In the genomic region with DNA sequence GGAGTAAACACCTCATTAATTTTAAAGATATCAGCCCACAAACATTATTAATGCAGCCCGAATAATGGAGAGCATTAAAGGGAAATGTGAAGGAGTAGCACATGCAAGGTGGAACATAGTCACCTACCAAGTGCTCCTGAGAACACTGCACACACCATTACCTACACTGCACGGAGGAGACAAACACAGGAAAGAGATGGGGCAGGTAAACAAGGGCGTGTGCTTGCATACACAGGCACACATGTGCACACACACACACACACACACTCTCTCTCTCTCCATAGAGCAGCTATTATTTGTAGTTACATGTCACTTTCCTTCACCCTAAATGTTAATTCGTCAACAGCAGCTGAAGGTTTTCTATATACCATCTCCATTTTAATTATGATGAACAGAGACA, we compare ENCODE assay signal across 23 cellular contexts.
"Had no signal": no experiment of that assay in that cellular context is flagged by ENCODE, and none has a peak within 500 bp of the region (broad histone marks: within the 10 kb centered on the region; RNA-seq: fewer than 3 reads in every experiment).

No MANE protein-coding gene starts in this region.

- H3K9me3 Mint-ChIP-seq: activated CD4-positive, alpha-beta T cell treated with anti-CD3 and anti-CD28 coated beads, Interleukin-2, amount 10 ng/mL, durations not matched to agents 7 days and 5 days; activated CD8-positive, alpha-beta T cell treated with anti-CD3 and anti-CD28 coated beads for 36 hours; activated naive CD4-positive, alpha-beta T cell treated with anti-CD3 and anti-CD28 coated beads, Interleukin-2, amount 50 U/mL, for 72 hours; neural crest cell; stimulated activated effector memory CD8-positive, alpha-beta T cell treated with anti-CD3 and anti-CD28 coated beads, Interleukin-12 subunit alpha, Interleukin-12 subunit beta, amount 100 ng/mL, for 72 hours had no signal

- DNase-seq: activated CD4-positive, alpha-beta T cell treated with anti-CD3 and anti-CD28 coated beads, Interleukin-2, amount 10 ng/mL, durations not matched to agents 7 days and 5 days; activated CD4-positive, CD25-positive, alpha-beta regulatory T cell treated with anti-CD3 and anti-CD28 coated beads, Interleukin-2, amount 50 U/mL, for 72 hours; activated CD8-positive, alpha-beta memory T cell treated with anti-CD3 and anti-CD28 coated beads, Interleukin-2, amount 10 ng/mL, durations not matched to agents 7 days and 5 days; activated CD8-positive, alpha-beta T cell treated with anti-CD3 and anti-CD28 coated beads for 36 hours; activated gamma-delta T cell; activated T-cell treated with anti-CD3 and anti-CD28 coated beads for 4 hours; brain microvascular endothelial cell; caudate nucleus; effector memory CD4-positive, alpha-beta T cell; foreskin keratinocyte; kidney; lower lobe of right lung; naive thymus-derived CD4-positive, alpha-beta T cell; occipital lobe; right lobe of liver; stimulated activated CD4-positive, alpha-beta T cell treated with anti-CD3 and anti-CD28 coated beads, Interleukin-2, amount 100 ng/mL, for 24 hours; stomach; uterus; WERI-Rb-1 had no signal

- H3K36me3 Mint-ChIP-seq: activated CD8-positive, alpha-beta memory T cell treated with anti-CD3 and anti-CD28 coated beads, Interleukin-2, amount 10 ng/mL, durations not matched to agents 7 days and 5 days; activated naive CD4-positive, alpha-beta T cell treated with anti-CD3 and anti-CD28 coated beads, Interleukin-2, amount 50 U/mL, for 72 hours; naive thymus-derived CD4-positive, alpha-beta T cell; stimulated activated effector memory CD8-positive, alpha-beta T cell treated with anti-CD3 and anti-CD28 coated beads, Interleukin-12 subunit alpha, Interleukin-12 subunit beta, amount 100 ng/mL, for 72 hours had no signal

- ATAC-seq: activated CD8-positive, alpha-beta memory T cell treated with anti-CD3 and anti-CD28 coated beads, Interleukin-2, amount 10 ng/mL, durations not matched to agents 7 days and 5 days; activated CD8-positive, alpha-beta T cell treated with anti-CD3 and anti-CD28 coated beads for 36 hours; activated naive CD4-positive, alpha-beta T cell treated with anti-CD3 and anti-CD28 coated beads, Interleukin-2, amount 50 U/mL, for 72 hours; foreskin keratinocyte; left lobe of liver; lower lobe of right lung; naive thymus-derived CD4-positive, alpha-beta T cell; right lobe of liver; stimulated activated effector memory CD8-positive, alpha-beta T cell treated with anti-CD3 and anti-CD28 coated beads, Interleukin-12 subunit alpha, Interleukin-12 subunit beta, amount 100 ng/mL, for 72 hours had no signal

- H3K4me3 Mint-ChIP-seq: activated CD4-positive, alpha-beta T cell treated with anti-CD3 and anti-CD28 coated beads, Interleukin-2, amount 10 ng/mL, durations not matched to agents 7 days and 5 days; activated CD8-positive, alpha-beta memory T cell treated with anti-CD3 and anti-CD28 coated beads, Interleukin-2, amount 10 ng/mL, durations not matched to agents 7 days and 5 days; activated CD8-positive, alpha-beta T cell treated with anti-CD3 and anti-CD28 coated beads for 36 hours; naive thymus-derived CD4-positive, alpha-beta T cell; neural crest cell; stimulated activated effector memory CD8-positive, alpha-beta T cell treated with anti-CD3 and anti-CD28 coated beads, Interleukin-12 subunit alpha, Interleukin-12 subunit beta, amount 100 ng/mL, for 72 hours had no signal

- H3K4me1 Mint-ChIP-seq: activated CD4-positive, alpha-beta T cell treated with anti-CD3 and anti-CD28 coated beads, Interleukin-2, amount 10 ng/mL, durations not matched to agents 7 days and 5 days; activated CD8-positive, alpha-beta memory T cell treated with anti-CD3 and anti-CD28 coated beads, Interleukin-2, amount 10 ng/mL, durations not matched to agents 7 days and 5 days; neural crest cell had no signal

- H3K27ac Mint-ChIP-seq: activated CD4-positive, alpha-beta T cell treated with anti-CD3 and anti-CD28 coated beads, Interleukin-2, amount 10 ng/mL, durations not matched to agents 7 days and 5 days; activated CD8-positive, alpha-beta memory T cell treated with anti-CD3 and anti-CD28 coated beads, Interleukin-2, amount 10 ng/mL, durations not matched to agents 7 days and 5 days; activated CD8-positive, alpha-beta T cell treated with anti-CD3 and anti-CD28 coated beads for 36 hours; activated naive CD4-positive, alpha-beta T cell treated with anti-CD3 and anti-CD28 coated beads, Interleukin-2, amount 50 U/mL, for 72 hours; naive thymus-derived CD4-positive, alpha-beta T cell; stimulated activated effector memory CD8-positive, alpha-beta T cell treated with anti-CD3 and anti-CD28 coated beads, Interleukin-12 subunit alpha, Interleukin-12 subunit beta, amount 100 ng/mL, for 72 hours had no signal
